Comparison of ENCODE assay signal across 8 cellular contexts in the genomic region with DNA sequence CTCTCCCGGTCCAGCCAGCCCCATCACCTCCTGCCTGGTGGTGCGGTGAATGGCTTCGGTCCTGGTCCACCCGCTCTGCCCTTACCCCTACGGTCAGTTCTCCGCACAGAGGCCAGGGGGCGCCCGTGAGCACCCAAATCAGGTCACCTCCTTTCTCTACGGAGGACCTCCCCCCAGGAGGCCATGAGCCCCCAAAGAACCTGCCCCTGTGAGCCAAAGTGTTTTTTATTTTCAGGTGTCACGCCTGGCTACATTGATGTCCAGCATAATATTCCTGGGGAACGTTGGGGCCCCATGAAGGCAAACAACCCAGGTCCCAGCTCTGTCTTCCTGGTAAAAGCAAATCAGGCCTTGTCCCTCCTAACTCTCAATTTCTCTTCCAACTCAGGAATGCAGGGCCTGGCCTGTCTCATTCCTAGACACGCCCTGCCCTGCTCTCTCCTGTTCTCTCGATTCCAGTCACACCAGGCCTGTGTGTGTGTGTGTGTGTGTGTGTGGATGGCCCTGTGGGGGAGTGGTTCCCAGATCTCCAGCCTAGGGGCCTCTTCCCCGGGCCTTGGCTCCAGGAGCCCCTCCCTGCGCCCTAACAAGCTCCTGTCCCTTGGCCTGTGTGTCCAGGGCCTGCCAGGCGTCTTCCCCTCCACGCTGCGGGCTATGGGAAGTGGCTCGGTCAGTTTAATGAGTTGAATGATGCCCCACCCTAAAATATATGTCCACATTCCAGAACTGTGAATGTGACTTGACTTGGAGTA.
DNase-seq lines count a peak whose midpoint lies in the region; ATAC-seq and TF ChIP-seq lines count a peak whose summit lies in the region.

No MANE protein-coding gene starts in this region.

- H3K9me2 ChIP-seq in OCI-LY1 (ENCODE audit: low read depth, low read length), result no peaks in the 10 kb centered on the region

- H3K4me1 ChIP-seq in OCI-LY1 (ENCODE audit: insufficient read depth, low read length, severe bottlenecking), result peaks cover 6% of the 10 kb centered on the region
- H3K4me1 ChIP-seq in parathyroid adenoma, result peaks cover 4% of the 10 kb centered on the region

- no peaks in the 10 kb centered on the region for H3K27me3 ChIP-seq in OCI-LY1 (ENCODE audit: insufficient read depth, low read length)
- H3K27me3 ChIP-seq in parathyroid adenoma (ENCODE audit: control insufficient read depth, insufficient read depth, low read length), result no peaks in the 10 kb centered on the region

- H3K9ac ChIP-seq in OCI-LY1 (ENCODE audit: low read length) (no peak overlapping the region), parathyroid adenoma (no peak overlapping the region)

- H3K9me3 ChIP-seq in OCI-LY1 (ENCODE audit: low read length), result no peaks in the 10 kb centered on the region
- no peaks in the 10 kb centered on the region for H3K9me3 ChIP-seq in parathyroid adenoma (ENCODE audit: control insufficient read depth, low read length)

- no peaks in the 10 kb centered on the region for H3K9me3 Mint-ChIP-seq in activated T-cell treated with anti-CD3 and anti-CD28 coated beads, Interleukin-2, amount 50 U/mL, for 24 hours

- H3K27ac Mint-ChIP-seq in activated T-cell treated with anti-CD3 and anti-CD28 coated beads, Interleukin-2, amount 50 U/mL, for 24 hours, result peak overlapping the region; percentile 28

- peaks cover 52% of the 10 kb centered on the region for H3K4me1 Mint-ChIP-seq in activated T-cell treated with anti-CD3 and anti-CD28 coated beads, Interleukin-2, amount 50 U/mL, for 24 hours (ENCODE audit: low read depth)

- no peak overlapping the region for H3K4me3 Mint-ChIP-seq in activated T-cell treated with anti-CD3 and anti-CD28 coated beads, Interleukin-2, amount 50 U/mL, for 24 hours

- TF ChIP-seq CTCF in OCI-LY1 (IDR thresholded peaks at IDR 0.05; ENCODE audit: low read length), result peak; percentile 82
- TF ChIP-seq CTCF in parathyroid adenoma (IDR thresholded peaks at IDR 0.05), result peak; percentile 60

- no peaks in the 10 kb centered on the region for H4K20me1 ChIP-seq in OCI-LY1 (ENCODE audit: insufficient read depth, low read length)

- H3K36me3 Mint-ChIP-seq in activated T-cell treated with anti-CD3 and anti-CD28 coated beads, Interleukin-2, amount 50 U/mL, for 24 hours (ENCODE audit: low read depth), result no peaks in the 10 kb centered on the region

- no peaks in the 10 kb centered on the region for H3F3A ChIP-seq in OCI-LY1 (ENCODE audit: insufficient read depth, low read length)

- no peak overlapping the region for H3K27ac ChIP-seq in OCI-LY1 (ENCODE audit: low read depth, low read length, poor library complexity, severe bottlenecking)
- no peak overlapping the region for H3K27ac ChIP-seq in parathyroid adenoma

- H2AFZ ChIP-seq in OCI-LY1 (ENCODE audit: low read length) (no peak overlapping the region), parathyroid adenoma (peak overlapping the region; percentile 29)

- H3K79me2 ChIP-seq in OCI-LY1 (ENCODE audit: insufficient read depth, low read length) (no peaks in the 10 kb centered on the region), parathyroid adenoma (no peaks in the 10 kb centered on the region)

- ATAC-seq in HG03025 (IDR thresholded peaks at IDR 0.05; ENCODE audit: low FRiP score, unreplicated experiment), result no peak

- no peak overlapping the region for H3K4me3 ChIP-seq in OCI-LY1 (ENCODE audit: low read depth, low read length, poor library complexity, severe bottlenecking)
- H3K4me3 ChIP-seq in parathyroid adenoma (ENCODE audit: low read depth, low read length), result no peak overlapping the region

- no peaks in the 10 kb centered on the region for H3K27me3 Mint-ChIP-seq in activated T-cell treated with anti-CD3 and anti-CD28 coated beads, Interleukin-2, amount 50 U/mL, for 24 hours

- no peak overlapping the region for H3K4me2 ChIP-seq in OCI-LY1 (ENCODE audit: low read length)
- no peak overlapping the region for H3K4me2 ChIP-seq in parathyroid adenoma (ENCODE audit: low read length)

- no peaks in the 10 kb centered on the region for H3K36me3 ChIP-seq in OCI-LY1 (ENCODE audit: insufficient read depth, low read length)
- H3K36me3 ChIP-seq in parathyroid adenoma (ENCODE audit: control insufficient read depth, insufficient read depth, low read length), result no peaks in the 10 kb centered on the region

- DNase-seq in NCI-H526 (lab: John Stamatoyannopoulos, UW), result peak; percentile 15 to 30
- no peak for DNase-seq in NCI-H526 treated with DMSO at 0.1 percent for 48 hours (lab: John Stamatoyannopoulos, UW)
- peak; percentile 82 for DNase-seq in activated T-cell treated with anti-CD3 and anti-CD28 coated beads, Interleukin-2, amount 50 U/mL, for 24 hours
- peak; percentile 41 for DNase-seq in fibroblast of peridontal ligament (ENCODE audit: extremely low read depth)
- no peak for DNase-seq in superior temporal gyrus (ENCODE audit: extremely low spot score)

Comparison
In these comparisons a context has a peak if more than half of its experiments do, and no peak if none do; other contexts are left out.
1. DNase-seq: peak in NCI-H526 (2 of 2), activated T-cell treated with anti-CD3 and anti-CD28 coated beads, Interleukin-2, amount 50 U/mL, for 24 hours (single experiment) and fibroblast of peridontal ligament (single experiment); none in NCI-H526 treated with DMSO at 0.1 percent for 48 hours (single experiment) and superior temporal gyrus (single experiment).